Comparison of ENCODE assay signal across 20 cellular contexts in genomic region chr14:77268989-77269595, GRCh38. TPM values are rescaled to one million over a fixed set of nuclear protein-coding genes. Genes with fewer than 3 reads are reported as not detected.
DNase-seq lines count a peak whose midpoint lies in the region; ATAC-seq, FAIRE-seq and TF ChIP-seq lines count a peak whose summit lies in the region.
"Had no signal": no experiment of that assay in that cellular context is flagged by ENCODE, and none has a peak within 500 bp of the region (broad histone marks: within the 10 kb centered on the region; RNA-seq: fewer than 3 reads in every experiment).

No MANE protein-coding gene starts in this region.

- no peak overlapping the region for H3K9ac ChIP-seq in H1 (replicated peaks in 1 of 4; ENCODE audit: extremely low read depth in 1 of 4, low read depth in 3 of 4, low read length in 3 of 4)

- H3K9me3 Mint-ChIP-seq in activated CD4-positive, alpha-beta T cell treated with anti-CD3 and anti-CD28 coated beads for 36 hours (ENCODE audit: low read depth), result peaks cover 3% of the 10 kb centered on the region
- H3K9me3 Mint-ChIP-seq: activated naive CD8-positive, alpha-beta T cell treated with anti-CD3 and anti-CD28 coated beads, Interleukin-2, amount 50 U/mL, for 24 hours; activated T-cell treated with anti-CD3 and anti-CD28 coated beads, Interleukin-2, amount 50 U/mL, for 24 hours had no signal

- no peak overlapping the region for H2BK5ac ChIP-seq in H1 (ENCODE audit: low read depth, low read length)

- peaks cover 30% of the 10 kb centered on the region for H3K27me3 Mint-ChIP-seq in activated CD4-positive, alpha-beta T cell treated with anti-CD3 and anti-CD28 coated beads for 36 hours

- no peak overlapping the region for H4K91ac ChIP-seq in H1 (replicated peaks; ENCODE audit: insufficient read length, low read length)

- 76% methylated on average over 8 of the region's 8 CpGs; no CpG with 5 or more reads in 1 of the 2 experiments for WGBS in H1 (ENCODE audit: extremely low coverage in 1 of 2, insufficient coverage in 1 of 2, insufficient read length in 1 of 2, insufficient replicate concordance in 2 of 2, low coverage in 1 of 2, low lambda C conversion rate in 2 of 2, missing lambda C conversion rate in 1 of 2), 2 experiments

- H3K27me3 ChIP-seq in H1 (replicated peaks in 1 of 4; ENCODE audit: control insufficient read depth in 3 of 4, extremely low read depth in 1 of 4, insufficient read depth in 3 of 4, low read length in 3 of 4), result peaks cover 15 to 49% (median 41%) of the 10 kb centered on the region in 4 experiments

- intact Hi-C loops in activated CD4-positive, alpha-beta T cell treated with anti-CD3 and anti-CD28 coated beads for 36 hours (cut with DNase I, micrococcal nuclease), result no loop called here

- H3K23me2 ChIP-seq in H1 (ENCODE audit: low read depth, low read length), result peaks cover 5% of the 10 kb centered on the region; the same call in 1 of the 2 replicates

- H3K4me2 ChIP-seq in H1 (ENCODE audit: insufficient read depth in 1 of 2, low read depth in 2 of 2, low read length in 2 of 2), result no peak overlapping the region; a peak in 1 of 4 replicates

- H2AFZ ChIP-seq in H1 (ENCODE audit: low read length), result no peak overlapping the region

- peaks cover 0 to 9% (median 5%) of the 10 kb centered on the region in 4 experiments; a peak in 3 of 7 replicates for H3K4me1 ChIP-seq in H1 (replicated peaks in 1 of 4; ENCODE audit: control insufficient read depth in 3 of 4, insufficient read depth in 4 of 4, low read length in 3 of 4)

- H3K36me3 Mint-ChIP-seq in activated CD4-positive, alpha-beta T cell treated with anti-CD3 and anti-CD28 coated beads for 36 hours (ENCODE audit: low read depth), result no peaks in the 10 kb centered on the region
- H3K36me3 Mint-ChIP-seq: T-cell had no signal

- H2AK5ac ChIP-seq in H1 (ENCODE audit: low read depth, low read length), result no peak overlapping the region

- H4K8ac ChIP-seq in H1 (ENCODE audit: extremely low read depth, insufficient read depth, low read length), result peak overlapping the region; percentile 46

- no peak for TF ChIP-seq EP300 in H1 (IDR thresholded peaks at IDR 0.05; ENCODE audit: borderline replicate concordance in 1 of 2, low read depth in 2 of 2, low read length in 2 of 2)

- no peak overlapping the region for H3K14ac ChIP-seq in H1 (ENCODE audit: insufficient read length)

- no peak overlapping the region for H4K5ac ChIP-seq in H1 (ENCODE audit: insufficient read length, low read depth, low read length)

- peak in 1 of 2 experiments; percentile 5; a peak in 1 of 4 replicates for TF ChIP-seq RAD21 in H1 (IDR thresholded peaks at IDR 0.05 in 1 of 2, conservative IDR thresholded peaks at IDR 0.05 in 1 of 2; ENCODE audit: low read depth in 2 of 2, low read length in 2 of 2)

- POLR2A ChIA-PET in H1 (lab: Charles Lee; ENCODE audit: partially characterized antibody), result no interaction called here
- POLR2A ChIA-PET in activated CD4-positive, alpha-beta T cell treated with anti-CD3 and anti-CD28 coated beads for 36 hours (lab: Charles Lee), result no interaction called here

- H2BK15ac ChIP-seq in H1 (ENCODE audit: low read length), result no peak overlapping the region; the same call in 1 of the 2 replicates

- H4K20me1 ChIP-seq in H1 (replicated peaks in 1 of 2; ENCODE audit: control insufficient read depth in 1 of 2, insufficient read depth in 2 of 2, low read length in 2 of 2), result no peaks in the 10 kb centered on the region

- no peak overlapping the region for H3K23ac ChIP-seq in H1 (ENCODE audit: insufficient read length)

- no peak overlapping the region for H3K27ac Mint-ChIP-seq in activated CD4-positive, alpha-beta T cell treated with anti-CD3 and anti-CD28 coated beads for 36 hours
- H3K27ac Mint-ChIP-seq: activated naive CD8-positive, alpha-beta T cell treated with anti-CD3 and anti-CD28 coated beads, Interleukin-2, amount 50 U/mL, for 24 hours; activated T-cell treated with anti-CD3 and anti-CD28 coated beads, Interleukin-2, amount 50 U/mL, for 24 hours; T-cell had no signal

- no peak overlapping the region for H3K56ac ChIP-seq in H1 (replicated peaks; ENCODE audit: insufficient read length, low read depth, low read length)

- ATAC-seq in activated CD4-positive, alpha-beta T cell treated with anti-CD3 and anti-CD28 coated beads for 36 hours, result no peak
- ATAC-seq in HG02798 (IDR thresholded peaks at IDR 0.05; ENCODE audit: poor library complexity, unreplicated experiment), result no peak
- ATAC-seq: activated naive CD8-positive, alpha-beta T cell treated with anti-CD3 and anti-CD28 coated beads, Interleukin-2, amount 50 U/mL, for 24 hours; T-cell had no signal

- H2BK120ac ChIP-seq in H1 (replicated peaks; ENCODE audit: low read depth, low read length), result no peak overlapping the region

- CTCF ChIA-PET in H1 (lab: Charles Lee; ENCODE audit: partially characterized antibody), result interaction anchor here (0.5 to 5.8 kb wide), 14 partner anchors 11 to 245 kb away, joined by 3 to 25 read pairs (median 4); no protein-coding TSS in a partner anchor
- CTCF ChIA-PET in activated CD4-positive, alpha-beta T cell treated with anti-CD3 and anti-CD28 coated beads for 36 hours (lab: Charles Lee), result interaction anchor here (1.3 kb wide), 1 partner anchor 13 kb away, joined by 5 read pairs; no protein-coding TSS in a partner anchor

- no peak overlapping the region for H3K27ac ChIP-seq in H1 (ENCODE audit: low read depth, low read length)
- H3K27ac ChIP-seq: neutrophil, skin epidermis had no signal

- DNase-seq in NCI-H345 (lab: John Stamatoyannopoulos, UW) (peak; percentile 40), NCI-H345 treated with DMSO at 0.1 percent for 48 hours (lab: John Stamatoyannopoulos, UW; ENCODE audit: unreplicated experiment) (no peak), NCI-H524 treated with DMSO at 0.1 percent for 48 hours (lab: John Stamatoyannopoulos, UW) (peak; percentile 70), H1 (ENCODE audit: low read depth in 1 of 2, low spot score in 2 of 2) (no peak), GM19240 (ENCODE audit: insufficient read length, low spot score) (no peak), AML-193 (lab: John Stamatoyannopoulos, UW) (no peak)
- DNase-seq in activated CD4-positive, alpha-beta T cell treated with anti-CD3 and anti-CD28 coated beads for 36 hours, result no peak
- DNase-seq: activated CD4-positive, alpha-beta T cell treated with anti-CD3 and anti-CD28 coated beads for 4 hours; activated naive CD8-positive, alpha-beta T cell treated with anti-CD3 and anti-CD28 coated beads, Interleukin-2, amount 50 U/mL, for 24 hours; activated T-cell treated with anti-CD3 and anti-CD28 coated beads, Interleukin-2, amount 50 U/mL, for 24 hours; NCI-H1092 treated with DMSO at 0.1 percent for 48 hours; OCI-M1; substantia nigra; T-cell had no signal

- H3K4ac ChIP-seq in H1 (replicated peaks; ENCODE audit: insufficient read length, low read depth, low read length), result no peak overlapping the region

- TF ChIP-seq POLR2A in H1 (IDR thresholded peaks at IDR 0.05; ENCODE audit: control extremely low read depth in 1 of 2, low read depth in 2 of 2, low read length in 2 of 2), result no peak

- no peaks in the 10 kb centered on the region for H3K9me3 ChIP-seq in H1 (ENCODE audit: insufficient read depth in 2 of 2, low read depth in 1 of 2, low read length in 1 of 2)
- H3K9me3 ChIP-seq: neutrophil had no signal

- H3K4me1 Mint-ChIP-seq in activated CD4-positive, alpha-beta T cell treated with anti-CD3 and anti-CD28 coated beads for 36 hours, result no peaks in the 10 kb centered on the region
- H3K4me1 Mint-ChIP-seq: activated naive CD8-positive, alpha-beta T cell treated with anti-CD3 and anti-CD28 coated beads, Interleukin-2, amount 50 U/mL, for 24 hours had no signal

- no peaks in the 10 kb centered on the region for H3K79me2 ChIP-seq in H1 (ENCODE audit: control insufficient read depth in 1 of 2, insufficient read depth in 2 of 2, low read length in 2 of 2)

- TF ChIP-seq CTCF in H1 (IDR thresholded peaks at IDR 0.05; ENCODE audit: control extremely low read depth in 1 of 3, insufficient read depth in 1 of 3, low read depth in 1 of 3, low read length in 3 of 3), result no peak

- no peak overlapping the region for H2BK12ac ChIP-seq in H1 (ENCODE audit: low read depth, low read length)

- no peak overlapping the region for H2BK20ac ChIP-seq in H1 (ENCODE audit: low read length)

- no peak overlapping the region for H3K4me3 Mint-ChIP-seq in activated CD4-positive, alpha-beta T cell treated with anti-CD3 and anti-CD28 coated beads for 36 hours
- H3K4me3 Mint-ChIP-seq: activated naive CD8-positive, alpha-beta T cell treated with anti-CD3 and anti-CD28 coated beads, Interleukin-2, amount 50 U/mL, for 24 hours; activated T-cell treated with anti-CD3 and anti-CD28 coated beads, Interleukin-2, amount 50 U/mL, for 24 hours; T-cell had no signal

- H3K36me3 ChIP-seq in H1 (ENCODE audit: control insufficient read depth in 2 of 4, insufficient read depth in 4 of 4, low read length in 3 of 4), result 0 out of 8 replicates have a peak, but pooled peaks cover 0 to 5% (median 0%) of the 10 kb centered on the region in 4 experiments
- H3K36me3 ChIP-seq: neutrophil had no signal

- no peak overlapping the region for H3K18ac ChIP-seq in H1 (ENCODE audit: extremely low read depth, low read length)

- H3K79me1 ChIP-seq in H1 (ENCODE audit: low read depth, low read length), result no peaks in the 10 kb centered on the region

- no peak for FAIRE-seq in H1 (lab: Jason Lieb, UNC)
- FAIRE-seq: colon had no signal

- no peak overlapping the region for H3K4me3 ChIP-seq in H1 (ENCODE audit: extremely low read depth in 1 of 4, insufficient read depth in 2 of 4, low read depth in 3 of 4, low read length in 4 of 4)
- H3K4me3 ChIP-seq: skin epidermis had no signal

RNA-seq across cellular contexts. Expression of gene NGB, which starts 1.9 kb away (rescaled TPM):
- 0.30 and 0.55 TPM in 2 replicates for total RNA-seq in H1 (2021; fragmentation: NEBNext Ultra II Directional; extraction: Animal tissue kit (Norgen Biotek cat#: 25700))
- polyA plus RNA-seq in H1 (2011; rRNA removed), result 0.60 and 0.78 TPM in 2 replicates
- polyA plus RNA-seq in H1 (2011; cell fraction: cytosol; rRNA removed), result 0.41 TPM
- polyA plus RNA-seq in H1 (2011; cell fraction: nucleus; rRNA removed), result 0.78 TPM
- polyA plus RNA-seq in H1 (2012, experiment 1 of 2), result 0.30 to 0.57 TPM (median 0.43 TPM) in 4 replicates
- 0.50 TPM for polyA plus RNA-seq in H1 (2012, experiment 2 of 2)
- 0.32 TPM for polyA plus RNA-seq in H1 (2013, experiment 1 of 2)
- polyA plus RNA-seq in H1 (2013, experiment 2 of 2), result 0.26 TPM
- polyA minus RNA-seq in H1 (2011; rRNA and poly(A)+ RNA removed), result 0.07 and 0.32 TPM in 2 replicates
- not detected for polyA minus RNA-seq in H1 (2011; cell fraction: cytosol; rRNA and poly(A)+ RNA removed)
- not detected for polyA minus RNA-seq in H1 (2011; cell fraction: nucleus; rRNA and poly(A)+ RNA removed)
- total RNA-seq in activated CD4-positive, alpha-beta T cell treated with anti-CD3 and anti-CD28 coated beads for 36 hours, result not detected
- total RNA-seq: A172, fibroblast of lung, T-cell had no signal
- polyA plus RNA-seq: fibroblast of lung had no signal

RNA-seq across cellular contexts. Expression of gene POMT2, which starts 51.6 kb away (rescaled TPM):
- 41.2 and 44.9 TPM in 2 replicates for total RNA-seq in H1 (2021; fragmentation: NEBNext Ultra II Directional; extraction: Animal tissue kit (Norgen Biotek cat#: 25700))
- polyA plus RNA-seq in H1 (2011; rRNA removed), result 20.8 and 34.1 TPM in 2 replicates
- polyA plus RNA-seq in H1 (2011; cell fraction: cytosol; rRNA removed), result 18.8 TPM
- polyA plus RNA-seq in H1 (2011; cell fraction: nucleus; rRNA removed), result 122 TPM
- polyA plus RNA-seq in H1 (2012, experiment 1 of 2), result 22.6 to 28.7 TPM (median 25.8 TPM) in 4 replicates
- 17.5 TPM for polyA plus RNA-seq in H1 (2012, experiment 2 of 2)
- 21.7 TPM for polyA plus RNA-seq in H1 (2013, experiment 1 of 2)
- 22.8 TPM for polyA plus RNA-seq in H1 (2013, experiment 2 of 2)
- 51.5 and 59.7 TPM in 2 replicates for polyA minus RNA-seq in H1 (2011; rRNA and poly(A)+ RNA removed)
- polyA minus RNA-seq in H1 (2011; cell fraction: cytosol; rRNA and poly(A)+ RNA removed), result 17.5 TPM
- polyA minus RNA-seq in H1 (2011; cell fraction: nucleus; rRNA and poly(A)+ RNA removed), result 54.3 TPM
- total RNA-seq in activated CD4-positive, alpha-beta T cell treated with anti-CD3 and anti-CD28 coated beads for 36 hours, result 10 to 100 TPM; 11.7 to 18.2 TPM

RNA-seq across cellular contexts. Expression of gene GSTZ1, which starts 51.7 kb away (rescaled TPM):
- total RNA-seq in H1 (2021; fragmentation: NEBNext Ultra II Directional; extraction: Animal tissue kit (Norgen Biotek cat#: 25700)), result 26.6 and 29.1 TPM in 2 replicates
- 33.6 and 40.3 TPM in 2 replicates for polyA plus RNA-seq in H1 (2011; rRNA removed)
- 40.3 TPM for polyA plus RNA-seq in H1 (2011; cell fraction: cytosol; rRNA removed)
- polyA plus RNA-seq in H1 (2011; cell fraction: nucleus; rRNA removed), result 56.3 TPM
- 36.0 to 56.0 TPM (median 46.3 TPM) in 4 replicates for polyA plus RNA-seq in H1 (2012, experiment 1 of 2)
- 46.3 TPM for polyA plus RNA-seq in H1 (2012, experiment 2 of 2)
- polyA plus RNA-seq in H1 (2013, experiment 1 of 2), result 17.1 TPM
- 15.3 TPM for polyA plus RNA-seq in H1 (2013, experiment 2 of 2)
- 17.6 and 27.0 TPM in 2 replicates for polyA minus RNA-seq in H1 (2011; rRNA and poly(A)+ RNA removed)
- 17.5 TPM for polyA minus RNA-seq in H1 (2011; cell fraction: cytosol; rRNA and poly(A)+ RNA removed)
- 41.8 TPM for polyA minus RNA-seq in H1 (2011; cell fraction: nucleus; rRNA and poly(A)+ RNA removed)
- 10 to 100 TPM; 17.5 to 22.9 TPM for total RNA-seq in activated CD4-positive, alpha-beta T cell treated with anti-CD3 and anti-CD28 coated beads for 36 hours

Comparison
In these comparisons a context has a peak if more than half of its experiments do, and no peak if none do; other contexts are left out.
1. DNase-seq: peak in NCI-H345 (single experiment) and NCI-H524 treated with DMSO at 0.1 percent for 48 hours (single experiment); none in NCI-H345 treated with DMSO at 0.1 percent for 48 hours (single experiment), H1 (0 of 2), GM19240 (single experiment), AML-193 (0 of 2) and activated CD4-positive, alpha-beta T cell treated with anti-CD3 and anti-CD28 coated beads for 36 hours (single experiment).